33 cellular contexts compared by ENCODE assay signal in the genomic region with DNA sequence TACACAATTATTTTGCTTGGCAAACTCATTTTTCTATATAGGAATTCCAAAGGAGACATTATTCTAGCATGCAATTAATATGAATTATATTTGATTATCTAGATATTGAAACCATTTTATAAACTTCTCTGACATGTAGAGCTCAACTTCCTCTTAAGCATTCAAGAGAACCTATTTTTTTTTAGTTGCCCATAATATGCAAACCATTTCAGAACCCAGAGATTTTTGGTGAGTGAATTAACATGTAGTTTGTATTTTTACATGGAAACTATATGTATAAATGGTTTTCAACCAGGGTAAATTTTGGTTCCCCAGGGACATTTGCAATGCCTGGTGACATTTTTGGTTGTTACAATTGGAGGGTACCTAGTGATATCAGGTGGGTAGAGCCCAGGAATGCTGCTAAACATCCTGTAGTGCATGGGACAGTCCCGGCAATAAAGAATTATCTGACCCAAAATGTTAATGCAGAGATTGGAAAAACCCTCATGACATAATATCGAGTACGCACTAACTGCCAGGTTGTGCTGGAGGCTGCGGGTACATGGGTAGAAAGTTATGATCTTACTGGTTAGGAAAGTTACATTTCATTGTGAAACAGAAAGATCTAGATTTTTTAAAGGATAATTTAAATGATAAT.
"Had no signal": no experiment of that assay in that cellular context is flagged by ENCODE, and none has a peak within 500 bp of the region (broad histone marks: within the 10 kb centered on the region; RNA-seq: fewer than 3 reads in every experiment).

No MANE protein-coding gene starts in this region.

- H3K27ac Mint-ChIP-seq: activated CD4-positive, alpha-beta memory T cell treated with anti-CD3 and anti-CD28 coated beads, Interleukin-2, amount 10 ng/mL, durations not matched to agents 7 days and 5 days; activated CD8-positive, alpha-beta memory T cell treated with anti-CD3 and anti-CD28 coated beads, Interleukin-2, amount 10 ng/mL, durations not matched to agents 7 days and 5 days; activated naive CD8-positive, alpha-beta T cell treated with anti-CD3 and anti-CD28 coated beads for 36 hours had no signal

- H3K4me1 Mint-ChIP-seq: activated CD4-positive, alpha-beta memory T cell treated with anti-CD3 and anti-CD28 coated beads, Interleukin-2, amount 10 ng/mL, durations not matched to agents 7 days and 5 days; activated CD8-positive, alpha-beta memory T cell treated with anti-CD3 and anti-CD28 coated beads, Interleukin-2, amount 10 ng/mL, durations not matched to agents 7 days and 5 days; activated naive CD8-positive, alpha-beta T cell treated with anti-CD3 and anti-CD28 coated beads for 36 hours; central memory CD8-positive, alpha-beta T cell had no signal

- H3K9me3 ChIP-seq: ascending aorta had no signal

- H3K27me3 ChIP-seq: ascending aorta, cardiac muscle cell had no signal

- H3K4me3 ChIP-seq: ascending aorta, cardiac muscle cell, PC-9 had no signal

- H3K27ac ChIP-seq: ascending aorta, cardiac muscle cell, PC-9, RWPE1, VCaP had no signal

- H3K9me3 Mint-ChIP-seq: activated CD4-positive, alpha-beta memory T cell treated with anti-CD3 and anti-CD28 coated beads, Interleukin-2, amount 10 ng/mL, durations not matched to agents 7 days and 5 days; central memory CD8-positive, alpha-beta T cell had no signal

- H3K36me3 Mint-ChIP-seq: activated CD8-positive, alpha-beta memory T cell treated with anti-CD3 and anti-CD28 coated beads, Interleukin-2, amount 10 ng/mL, durations not matched to agents 7 days and 5 days had no signal

- FAIRE-seq: RCC 7860 had no signal

- DNase-seq: activated CD4-positive, alpha-beta memory T cell treated with anti-CD3 and anti-CD28 coated beads, Interleukin-2, amount 10 ng/mL, durations not matched to agents 7 days and 5 days; activated CD4-positive, alpha-beta T cell treated with anti-CD3 and anti-CD28 coated beads for 1 hour; activated CD4-positive, alpha-beta T cell treated with anti-CD3 and anti-CD28 coated beads for 48 hours; activated CD4-positive, CD25-positive, alpha-beta regulatory T cell; activated CD8-positive, alpha-beta memory T cell treated with anti-CD3 and anti-CD28 coated beads for 24 hours; activated CD8-positive, alpha-beta memory T cell treated with anti-CD3 and anti-CD28 coated beads, Interleukin-2, amount 10 ng/mL, durations not matched to agents 7 days and 5 days; activated CD8-positive, alpha-beta memory T cell treated with anti-CD3 and anti-CD28 coated beads, Interleukin-2, amount 50 U/mL, for 48 hours; activated effector memory CD4-positive, alpha-beta T cell treated with anti-CD3 and anti-CD28 coated beads, Interleukin-2, amount 50 U/mL, for 16 hours; activated naive CD4-positive, alpha-beta T cell; activated naive CD4-positive, alpha-beta T cell treated with anti-CD3 and anti-CD28 coated beads, Interleukin-2, amount 50 U/mL, for 16 hours; activated naive CD8-positive, alpha-beta T cell treated with anti-CD3 and anti-CD28 coated beads for 36 hours; activated T-cell treated with anti-CD3 and anti-CD28 coated beads, Interleukin-2, amount 50 U/mL, for 48 hours; amniotic stem cell; NCI-H1105; NCI-H1417 treated with DMSO at 0.1 percent for 48 hours; NCI-H1694 treated with DMSO at 0.1 percent for 48 hours; NCI-H2029; NCI-H345; NCI-H524 treated with DMSO at 0.1 percent for 48 hours; NK-92 treated with Interleukin-12 subunit alpha and Interleukin-12 subunit beta, amount 100 ng/mL, for 24 hours; PC-9; SIG-M5; T-helper 1 cell; T-helper 2 cell; T-helper 9 cell had no signal

- H3K27me3 Mint-ChIP-seq: activated CD4-positive, alpha-beta memory T cell treated with anti-CD3 and anti-CD28 coated beads, Interleukin-2, amount 10 ng/mL, durations not matched to agents 7 days and 5 days; activated CD8-positive, alpha-beta memory T cell treated with anti-CD3 and anti-CD28 coated beads, Interleukin-2, amount 10 ng/mL, durations not matched to agents 7 days and 5 days; activated naive CD8-positive, alpha-beta T cell treated with anti-CD3 and anti-CD28 coated beads for 36 hours; central memory CD8-positive, alpha-beta T cell had no signal

- H3K4me3 Mint-ChIP-seq: activated CD4-positive, alpha-beta memory T cell treated with anti-CD3 and anti-CD28 coated beads, Interleukin-2, amount 10 ng/mL, durations not matched to agents 7 days and 5 days; activated CD8-positive, alpha-beta memory T cell treated with anti-CD3 and anti-CD28 coated beads, Interleukin-2, amount 10 ng/mL, durations not matched to agents 7 days and 5 days; activated naive CD8-positive, alpha-beta T cell treated with anti-CD3 and anti-CD28 coated beads for 36 hours; central memory CD8-positive, alpha-beta T cell had no signal

- ATAC-seq: activated CD8-positive, alpha-beta memory T cell treated with anti-CD3 and anti-CD28 coated beads, Interleukin-2, amount 10 ng/mL, durations not matched to agents 7 days and 5 days; Right ventricle myocardium inferior; SK-N-SH treated with all-trans-retinoic acid at 6 μM for 48 hours had no signal

- H3K4me1 ChIP-seq: ascending aorta had no signal

- H3K36me3 ChIP-seq: ascending aorta, cardiac muscle cell had no signal
